32 cellular contexts compared by ENCODE assay signal in the genomic region with DNA sequence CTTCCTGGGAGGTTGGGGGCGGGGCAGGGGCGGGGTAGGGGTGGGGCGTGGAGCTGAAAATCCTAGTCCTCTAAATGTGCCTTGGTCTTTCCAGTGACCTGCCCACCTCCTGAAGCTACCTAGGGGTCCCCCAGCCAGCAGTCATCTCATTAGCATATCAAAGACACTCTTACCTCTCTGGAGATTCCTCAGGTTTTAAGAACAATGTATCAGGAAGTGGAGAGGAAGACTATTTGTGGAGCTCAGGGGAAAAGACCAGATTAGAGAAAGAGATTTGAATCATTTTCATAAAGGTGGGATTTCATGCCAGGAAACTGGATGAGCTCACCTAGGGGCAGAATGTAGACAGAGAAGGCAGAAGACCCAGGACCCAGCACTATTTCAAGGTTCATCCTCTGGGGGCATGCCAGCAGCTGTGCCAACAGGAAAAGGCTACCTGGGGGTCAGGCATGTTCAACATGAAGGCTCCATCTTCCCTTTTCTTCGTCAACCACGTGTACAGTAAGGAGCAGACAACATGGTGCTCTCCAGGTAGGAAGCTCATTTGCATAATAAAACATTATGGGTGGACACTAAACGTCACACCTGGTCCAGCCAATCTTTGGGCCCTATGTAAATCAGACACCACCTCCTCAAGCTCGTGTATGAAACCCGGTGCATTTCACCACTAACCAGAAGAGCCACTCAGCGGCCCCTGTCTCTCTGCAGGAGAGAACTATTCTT. TPM values are rescaled to one million over a fixed set of nuclear protein-coding genes. Genes with fewer than 3 reads are reported as not detected.
A peak's percentile ranks its signal among the peaks of the same experiment; 100 is the strongest.
DNase-seq lines count a peak whose midpoint lies in the region; FAIRE-seq and TF ChIP-seq lines count a peak whose summit lies in the region.
"Had no signal": no experiment of that assay in that cellular context is flagged by ENCODE, and none has a peak within 500 bp of the region (broad histone marks: within the 10 kb centered on the region; RNA-seq: fewer than 3 reads in every experiment).

No MANE protein-coding gene starts in this region.

- H3K79me2 ChIP-seq in H1 (ENCODE audit: control insufficient read depth in 1 of 2, insufficient read depth in 2 of 2, low read length in 2 of 2), result no peaks in the 10 kb centered on the region
- H3K79me2 ChIP-seq: parathyroid adenoma had no signal

- H3K9me3 ChIP-seq in H1 (ENCODE audit: insufficient read depth in 2 of 2, low read depth in 1 of 2, low read length in 1 of 2), result no peaks in the 10 kb centered on the region
- H3K9me3 ChIP-seq: suprapubic skin, upper lobe of right lung had no signal

- no peaks in the 10 kb centered on the region for H3K79me1 ChIP-seq in H1 (ENCODE audit: low read depth, low read length)

- 0 out of 2 replicates have a peak, but pooled peaks cover 2% of the 10 kb centered on the region for H3K23me2 ChIP-seq in H1 (ENCODE audit: low read depth, low read length)

- H3K36me3 ChIP-seq in H1 (ENCODE audit: control insufficient read depth in 2 of 4, insufficient read depth in 4 of 4, low read length in 3 of 4), result no peaks in the 10 kb centered on the region
- H3K36me3 ChIP-seq: suprapubic skin, upper lobe of right lung had no signal

- TF ChIP-seq POLR2A in H1 (IDR thresholded peaks at IDR 0.05; ENCODE audit: control extremely low read depth in 1 of 2, low read depth in 2 of 2, low read length in 2 of 2) (peak; percentile 45 to 73), lower leg skin (IDR thresholded peaks at IDR 0.05) (no peak)

- H3K4me2 ChIP-seq in H1 (ENCODE audit: insufficient read depth in 1 of 2, low read depth in 2 of 2, low read length in 2 of 2), result peak overlapping the region; percentile 83 to 86
- H3K4me2 ChIP-seq: smooth muscle cell had no signal

- FAIRE-seq in H1 (lab: Jason Lieb, UNC), result peak; percentile 96

- H2BK20ac ChIP-seq in H1 (ENCODE audit: low read length), result peak overlapping the region; percentile 94; the same call in 1 of the 2 replicates

- H3K56ac ChIP-seq in H1 (replicated peaks; ENCODE audit: insufficient read length, low read depth, low read length), result peak overlapping the region; percentile 60

- H3K4me3 ChIP-seq in H1 (ENCODE audit: extremely low read depth in 1 of 4, insufficient read depth in 2 of 4, low read depth in 3 of 4, low read length in 4 of 4), result peak overlapping the region; percentile 20 to 49 (median 26); a peak in 6 of 8 replicates
- no peak overlapping the region for H3K4me3 ChIP-seq in lower leg skin (ENCODE audit: low read depth, poor library complexity, severe bottlenecking)
- H3K4me3 ChIP-seq: smooth muscle cell, suprapubic skin, upper lobe of right lung had no signal

- H3K4me1 ChIP-seq in H1 (replicated peaks in 1 of 4; ENCODE audit: control insufficient read depth in 3 of 4, insufficient read depth in 4 of 4, low read length in 3 of 4), result peaks cover 0 to 25% (median 16%) of the 10 kb centered on the region in 4 experiments; a peak in 6 of 7 replicates
- H3K4me1 ChIP-seq: parathyroid adenoma, suprapubic skin, upper lobe of right lung had no signal

- TF ChIP-seq EP300 in H1 (IDR thresholded peaks at IDR 0.05; ENCODE audit: borderline replicate concordance in 1 of 2, low read depth in 2 of 2, low read length in 2 of 2), result peak in 1 of 2 experiments; percentile 56; a peak in 1 of 3 replicates

- H3K14ac ChIP-seq in H1 (ENCODE audit: insufficient read length), result no peak overlapping the region

- peak overlapping the region; percentile 87; the same call in 1 of the 2 replicates for H4K8ac ChIP-seq in H1 (ENCODE audit: extremely low read depth, insufficient read depth, low read length)

- 2% methylated on average over 9 of the region's 9 CpGs; no CpG with 5 or more reads in 1 of the 2 experiments for WGBS in H1 (ENCODE audit: extremely low coverage in 1 of 2, insufficient coverage in 1 of 2, insufficient read length in 1 of 2, insufficient replicate concordance in 2 of 2, low coverage in 1 of 2, low lambda C conversion rate in 2 of 2, missing lambda C conversion rate in 1 of 2), 2 experiments
- whole genome bisulfite sequencing in lower leg skin, 2 donors, result 45 to 49% methylated on average over 9 of the region's 9 CpGs

- peak overlapping the region in 3 of 4 experiments; percentile 70 to 90 (median 81); a peak in 6 of 7 replicates for H3K9ac ChIP-seq in H1 (replicated peaks in 1 of 4; ENCODE audit: extremely low read depth in 1 of 4, low read depth in 3 of 4, low read length in 3 of 4)
- H3K9ac ChIP-seq: parathyroid adenoma had no signal

- peak in 1 of 3 experiments; percentile 10; a peak in 1 of 4 replicates for TF ChIP-seq CTCF in H1 (IDR thresholded peaks at IDR 0.05; ENCODE audit: control extremely low read depth in 1 of 3, insufficient read depth in 1 of 3, low read depth in 1 of 3, low read length in 3 of 3)
- no peak for TF ChIP-seq CTCF in lower leg skin (IDR thresholded peaks at IDR 0.05)

- peak overlapping the region; percentile 88; the same call in 1 of the 2 replicates for H2BK15ac ChIP-seq in H1 (ENCODE audit: low read length)

- H3K27me3 ChIP-seq in H1 (replicated peaks in 1 of 4; ENCODE audit: control insufficient read depth in 3 of 4, extremely low read depth in 1 of 4, insufficient read depth in 3 of 4, low read length in 3 of 4), result no peaks in the 10 kb centered on the region
- H3K27me3 ChIP-seq: upper lobe of right lung had no signal

- H4K5ac ChIP-seq in H1 (ENCODE audit: insufficient read length, low read depth, low read length), result peak overlapping the region; percentile 46

- no peak overlapping the region for H2AFZ ChIP-seq in H1 (ENCODE audit: low read length)
- H2AFZ ChIP-seq: parathyroid adenoma had no signal

- H3K27ac ChIP-seq in H1 (ENCODE audit: low read depth, low read length), result peak overlapping the region; percentile 98
- H3K27ac ChIP-seq: 22Rv1, C4-2B, parathyroid adenoma, suprapubic skin, upper lobe of right lung had no signal

- no peaks in the 10 kb centered on the region for H4K20me1 ChIP-seq in H1 (replicated peaks in 1 of 2; ENCODE audit: control insufficient read depth in 1 of 2, insufficient read depth in 2 of 2, low read length in 2 of 2)

- H2BK120ac ChIP-seq in H1 (replicated peaks; ENCODE audit: low read depth, low read length), result peak overlapping the region; percentile 80

- peak overlapping the region; percentile 96 for H2BK12ac ChIP-seq in H1 (ENCODE audit: low read depth, low read length)

- DNase-seq in NCI-H2029 (lab: John Stamatoyannopoulos, UW) (peak; percentile 19), NCI-H2029 treated with DMSO at 0.1 percent for 48 hours (lab: John Stamatoyannopoulos, UW) (no peak), NCI-H226 (peak; percentile 6), H1 (ENCODE audit: low read depth in 1 of 2, low spot score in 2 of 2) (peak; percentile 79 to 89), iPS-NIHi7 (ENCODE audit: extremely low spot score) (peak; percentile 75), lower leg skin (ENCODE audit: low spot score in 2 of 2) (no peak), inferior parietal cortex (ENCODE audit: extremely low spot score) (no peak), NCI-H1694 treated with DMSO at 0.1 percent for 48 hours (lab: John Stamatoyannopoulos, UW) (no peak)
- DNase-seq: activated CD4-positive, alpha-beta T cell treated with anti-CD3 and anti-CD28 coated beads for 36 hours; activated CD8-positive, alpha-beta T cell treated with anti-CD3 and anti-CD28 coated beads, Interleukin-2, amount 10 ng/mL, durations not matched to agents 7 days and 5 days; amniotic stem cell; COR-L47; head of caudate nucleus; KG1; NCI-H1105 treated with DMSO at 0.1 percent for 48 hours; NCI-H2081 treated with DMSO at 0.1 percent for 48 hours; right cardiac atrium; SHP77 treated with DMSO at 0.1 percent for 48 hours; stimulated activated naive CD4-positive, alpha-beta T cell treated with Interleukin-2 at 50 U/mL for 16 hours; upper lobe of right lung had no signal

- H2AK5ac ChIP-seq in H1 (ENCODE audit: low read depth, low read length), result no peak overlapping the region; the same call in 1 of the 2 replicates

- intact Hi-C loops in lower leg skin (cut with DNase I; ENCODE audit: low total_unique reads), result no loop called here

- peak overlapping the region; percentile 94 for H4K91ac ChIP-seq in H1 (replicated peaks; ENCODE audit: insufficient read length, low read length)

- POLR2A ChIA-PET in H1 (lab: Charles Lee; ENCODE audit: partially characterized antibody), result interaction anchor here (0.7 to 38.5 kb wide), 27 partner anchors 10 to 1974 kb away, joined by 3 to 985 read pairs (median 4); a partner anchor contains a TSS

- no peak for TF ChIP-seq RAD21 in H1 (IDR thresholded peaks at IDR 0.05 in 1 of 2, conservative IDR thresholded peaks at IDR 0.05 in 1 of 2; ENCODE audit: low read depth in 2 of 2, low read length in 2 of 2)

- CTCF ChIA-PET in H1 (lab: Charles Lee; ENCODE audit: partially characterized antibody), result interaction anchor here (0.6 to 7.2 kb wide), 10 partner anchors 11 to 263 kb away, joined by 3 to 54 read pairs (median 4); a partner anchor contains a TSS

- no peak overlapping the region for H3K23ac ChIP-seq in H1 (ENCODE audit: insufficient read length)

- H2BK5ac ChIP-seq in H1 (ENCODE audit: low read depth, low read length), result peak overlapping the region; percentile 97

- H3K18ac ChIP-seq in H1 (ENCODE audit: extremely low read depth, low read length), result peak overlapping the region; percentile 99

- H3K4ac ChIP-seq in H1 (replicated peaks; ENCODE audit: insufficient read length, low read depth, low read length), result peak overlapping the region; percentile 82

RNA-seq across cellular contexts. Expression of a gene that starts 6.9 kb away (rescaled TPM):
- 0.13 TPM in 1 of 2 replicates, not detected in the other for total RNA-seq in H1 (2021; fragmentation: NEBNext Ultra II Directional; extraction: Animal tissue kit (Norgen Biotek cat#: 25700))
- polyA plus RNA-seq in H1 (2011; rRNA removed), result not detected in 2 replicates
- polyA plus RNA-seq in H1 (2011; cell fraction: cytosol; rRNA removed), result not detected
- polyA plus RNA-seq in H1 (2011; cell fraction: nucleus; rRNA removed), result 0.06 TPM
- polyA plus RNA-seq in H1 (2012, experiment 1 of 2), result not detected in 4 replicates
- not detected for polyA plus RNA-seq in H1 (2012, experiment 2 of 2)
- not detected for polyA plus RNA-seq in H1 (2013, experiment 1 of 2)
- polyA plus RNA-seq in H1 (2013, experiment 2 of 2), result not detected
- polyA minus RNA-seq in H1 (2011; rRNA and poly(A)+ RNA removed), result not detected in 2 replicates
- polyA minus RNA-seq in H1 (2011; cell fraction: cytosol; rRNA and poly(A)+ RNA removed), result not detected
- not detected for polyA minus RNA-seq in H1 (2011; cell fraction: nucleus; rRNA and poly(A)+ RNA removed)
- total RNA-seq in lower leg skin, result not detected
- total RNA-seq: activated CD4-positive, alpha-beta T cell treated with anti-CD3 and anti-CD28 coated beads for 36 hours; activated CD8-positive, alpha-beta T cell treated with anti-CD3 and anti-CD28 coated beads, Interleukin-2, amount 10 ng/mL, durations not matched to agents 7 days and 5 days; activated T-helper 17 cell treated with anti-CD3 and anti-CD28 coated beads, Interleukin-2, amount 50 U/mL, for 72 hours; esophagus mucosa; fibroblast of villous mesenchyme; left lobe of liver; MCF 10A; mesenteric fat pad; NCI-H460; right cardiac atrium; upper lobe of right lung had no signal
- polyA plus RNA-seq: right cardiac atrium, smooth muscle cell had no signal

RNA-seq across cellular contexts. Expression of a gene that starts 24.0 kb away (rescaled TPM):
- total RNA-seq in H1 (2021; fragmentation: NEBNext Ultra II Directional; extraction: Animal tissue kit (Norgen Biotek cat#: 25700)), result 556 and 563 TPM in 2 replicates
- 350 and 373 TPM in 2 replicates for polyA plus RNA-seq in H1 (2011; rRNA removed)
- polyA plus RNA-seq in H1 (2011; cell fraction: cytosol; rRNA removed), result 393 TPM
- 141 TPM for polyA plus RNA-seq in H1 (2011; cell fraction: nucleus; rRNA removed)
- 386 to 417 TPM (median 389 TPM) in 4 replicates for polyA plus RNA-seq in H1 (2012, experiment 1 of 2)
- polyA plus RNA-seq in H1 (2012, experiment 2 of 2), result 229 TPM
- polyA plus RNA-seq in H1 (2013, experiment 1 of 2), result 302 TPM
- polyA plus RNA-seq in H1 (2013, experiment 2 of 2), result 299 TPM
- polyA minus RNA-seq in H1 (2011; rRNA and poly(A)+ RNA removed), result 74.5 and 90.5 TPM in 2 replicates
- 107 TPM for polyA minus RNA-seq in H1 (2011; cell fraction: cytosol; rRNA and poly(A)+ RNA removed)
- polyA minus RNA-seq in H1 (2011; cell fraction: nucleus; rRNA and poly(A)+ RNA removed), result 87.5 TPM
- 100 to 1,000 TPM in 2 of 4 donors, 10 to 100 TPM in 2; 76.4 to 124 (median 102) TPM for total RNA-seq in lower leg skin

RNA-seq across cellular contexts. Expression of a gene that starts 26.6 kb away (rescaled TPM):
- 263 and 281 TPM in 2 replicates for total RNA-seq in H1 (2021; fragmentation: NEBNext Ultra II Directional; extraction: Animal tissue kit (Norgen Biotek cat#: 25700))
- polyA plus RNA-seq in H1 (2011; rRNA removed), result 241 and 344 TPM in 2 replicates
- polyA plus RNA-seq in H1 (2011; cell fraction: cytosol; rRNA removed), result 302 TPM
- 166 TPM for polyA plus RNA-seq in H1 (2011; cell fraction: nucleus; rRNA removed)
- polyA plus RNA-seq in H1 (2012, experiment 1 of 2), result 273 to 334 TPM (median 320 TPM) in 4 replicates
- polyA plus RNA-seq in H1 (2012, experiment 2 of 2), result 440 TPM
- polyA plus RNA-seq in H1 (2013, experiment 1 of 2), result 244 TPM
- polyA plus RNA-seq in H1 (2013, experiment 2 of 2), result 251 TPM
- polyA minus RNA-seq in H1 (2011; rRNA and poly(A)+ RNA removed), result 58.6 and 61.0 TPM in 2 replicates
- 117 TPM for polyA minus RNA-seq in H1 (2011; cell fraction: cytosol; rRNA and poly(A)+ RNA removed)
- 80.9 TPM for polyA minus RNA-seq in H1 (2011; cell fraction: nucleus; rRNA and poly(A)+ RNA removed)
- total RNA-seq in lower leg skin, result 100 to 1,000 TPM; 169 to 210 (median 199) TPM

RNA-seq across cellular contexts. Expression of a gene that starts 49.5 kb away (rescaled TPM):
- 74.6 and 75.9 TPM in 2 replicates for total RNA-seq in H1 (2021; fragmentation: NEBNext Ultra II Directional; extraction: Animal tissue kit (Norgen Biotek cat#: 25700))
- polyA plus RNA-seq in H1 (2011; rRNA removed), result 90.2 and 106 TPM in 2 replicates
- 105 TPM for polyA plus RNA-seq in H1 (2011; cell fraction: cytosol; rRNA removed)
- 153 TPM for polyA plus RNA-seq in H1 (2011; cell fraction: nucleus; rRNA removed)
- polyA plus RNA-seq in H1 (2012, experiment 1 of 2), result 65.3 to 93.7 TPM (median 87.0 TPM) in 4 replicates
- 74.6 TPM for polyA plus RNA-seq in H1 (2012, experiment 2 of 2)
- 53.0 TPM for polyA plus RNA-seq in H1 (2013, experiment 1 of 2)
- polyA plus RNA-seq in H1 (2013, experiment 2 of 2), result 51.3 TPM
- 107 and 109 TPM in 2 replicates for polyA minus RNA-seq in H1 (2011; rRNA and poly(A)+ RNA removed)
- 52.0 TPM for polyA minus RNA-seq in H1 (2011; cell fraction: cytosol; rRNA and poly(A)+ RNA removed)
- 71.2 TPM for polyA minus RNA-seq in H1 (2011; cell fraction: nucleus; rRNA and poly(A)+ RNA removed)
- 10 to 100 TPM; 47.4 to 83.2 (median 56.2) TPM for total RNA-seq in lower leg skin

RNA-seq across cellular contexts. Expression of a gene that starts 52.3 kb away (rescaled TPM):
- total RNA-seq in H1 (2021; fragmentation: NEBNext Ultra II Directional; extraction: Animal tissue kit (Norgen Biotek cat#: 25700)), result 29.5 and 32.1 TPM in 2 replicates
- 25.1 and 33.4 TPM in 2 replicates for polyA plus RNA-seq in H1 (2011; rRNA removed)
- polyA plus RNA-seq in H1 (2011; cell fraction: cytosol; rRNA removed), result 35.7 TPM
- 106 TPM for polyA plus RNA-seq in H1 (2011; cell fraction: nucleus; rRNA removed)
- 22.0 to 26.7 TPM (median 22.5 TPM) in 4 replicates for polyA plus RNA-seq in H1 (2012, experiment 1 of 2)
- polyA plus RNA-seq in H1 (2012, experiment 2 of 2), result 9.1 TPM
- 10.9 TPM for polyA plus RNA-seq in H1 (2013, experiment 1 of 2)
- polyA plus RNA-seq in H1 (2013, experiment 2 of 2), result 7.7 TPM
- 44.1 and 62.2 TPM in 2 replicates for polyA minus RNA-seq in H1 (2011; rRNA and poly(A)+ RNA removed)
- polyA minus RNA-seq in H1 (2011; cell fraction: cytosol; rRNA and poly(A)+ RNA removed), result 25.1 TPM
- 91.2 TPM for polyA minus RNA-seq in H1 (2011; cell fraction: nucleus; rRNA and poly(A)+ RNA removed)
- total RNA-seq in lower leg skin, result 10 to 100 TPM; 29.3 to 45.7 (median 31.8) TPM

Comparison
In these comparisons a context has a peak if more than half of its experiments do, and no peak if none do; other contexts are left out.
1. DNase-seq: peak in NCI-H2029 (single experiment), NCI-H226 (single experiment), H1 (2 of 2) and iPS-NIHi7 (single experiment); none in NCI-H2029 treated with DMSO at 0.1 percent for 48 hours (single experiment), lower leg skin (0 of 2), inferior parietal cortex (single experiment) and NCI-H1694 treated with DMSO at 0.1 percent for 48 hours (single experiment).
2. POLR2A ChIP-seq: peak in H1 (2 of 2); none in lower leg skin (0 of 2).